ENCODE assay signal across 10 cellular contexts in genomic region chr1:36115200-36115669, GRCh38. TPM values are rescaled to one million over a fixed set of nuclear protein-coding genes. Genes with fewer than 3 reads are reported as not detected.
DNase-seq lines count a peak whose midpoint lies in the region; ATAC-seq and TF ChIP-seq lines count a peak whose summit lies in the region.
"Had no signal": no experiment of that assay in that cellular context is flagged by ENCODE, and none has a peak within 500 bp of the region (broad histone marks: within the 10 kb centered on the region; RNA-seq: fewer than 3 reads in every experiment).

No MANE protein-coding gene starts in this region.

- H3K4me3 ChIP-seq in ascending aorta (peak overlapping the region in 1 of 2 donors; percentile 7), heart left ventricle (no peak overlapping the region), smooth muscle cell (no peak overlapping the region)
- H3K4me3 ChIP-seq: ovary had no signal

- H3K4me1 ChIP-seq in ascending aorta = peaks cover 22 to 50% of the 10 kb centered on the region in 2 donors
- H3K4me1 ChIP-seq in heart left ventricle = peaks cover 0 to 23% (median 0%) of the 10 kb centered on the region in 12 donors
- H3K4me1 ChIP-seq in smooth muscle cell (ENCODE audit: low read depth) = peaks cover 21% of the 10 kb centered on the region

- H3K27me3 ChIP-seq in ascending aorta (no peaks in the 10 kb centered on the region), heart left ventricle (no peaks in the 10 kb centered on the region), smooth muscle cell (ENCODE audit: low read depth) (no peaks in the 10 kb centered on the region)
- H3K27me3 ChIP-seq: ovary had no signal

- DNase-seq in G401 (ENCODE audit: low spot score) (peak; percentile 89), ascending aorta (ENCODE audit: low spot score in 2 of 2) (peak; percentile 45 to 89), heart left ventricle (no peak), smooth muscle cell (lab: John Stamatoyannopoulos, UW; ENCODE audit: unreplicated experiment) (no peak), GM19240 (ENCODE audit: insufficient read length, low spot score) (no peak)
- DNase-seq in T-helper 2 cell treated with Interferon-gamma antibody and Interleukin-4, amounts not matched to agents 5 μg/mL and 100 μg/mL, for 36 hours (ENCODE audit: low spot score) = no peak
- no peak for DNase-seq in activated naive CD4-positive, alpha-beta T cell (lab: John Stamatoyannopoulos, UW)
- DNase-seq: activated CD4-positive, alpha-beta T cell treated with anti-CD3 and anti-CD28 coated beads, Interleukin-2, amount 50 U/mL, for 1 hour; ovary had no signal

- no peaks in the 10 kb centered on the region for H3K9me3 Mint-ChIP-seq in T-helper 2 cell treated with Interferon-gamma antibody and Interleukin-4, amounts not matched to agents 5 μg/mL and 100 μg/mL, for 36 hours

- intact Hi-C loops in ascending aorta (cut with DNase I) (loop anchor here (2.0 kb wide), 1 partner anchor 18 kb away; no protein-coding TSS in a partner anchor), heart left ventricle (cut with DNase I) (no loop called here)

- H3K9ac ChIP-seq in smooth muscle cell (ENCODE audit: low read depth) = no peak overlapping the region

- H3K9me3 ChIP-seq in ascending aorta (no peaks in the 10 kb centered on the region), heart left ventricle (no peaks in the 10 kb centered on the region), smooth muscle cell (replicated peaks; ENCODE audit: low read depth) (no peaks in the 10 kb centered on the region)
- H3K9me3 ChIP-seq: ovary had no signal

- TF ChIP-seq POLR2A in heart left ventricle (IDR thresholded peaks at IDR 0.05) = no peak

- H3K27ac ChIP-seq in ascending aorta (peak overlapping the region; percentile 89 to 95), heart left ventricle (peak overlapping the region in 5 of 12 donors; percentile 23 to 72 (median 37)), smooth muscle cell (ENCODE audit: low read depth) (peak overlapping the region; percentile 53)
- H3K27ac ChIP-seq: ovary had no signal

- TF ChIP-seq CTCF in ascending aorta (IDR thresholded peaks at IDR 0.05) (no peak), heart left ventricle (IDR thresholded peaks at IDR 0.05) (no peak), smooth muscle cell (IDR thresholded peaks at IDR 0.05; ENCODE audit: borderline replicate concordance, insufficient read depth, poor library complexity, severe bottlenecking) (no peak)

- no peak overlapping the region for H3K4me2 ChIP-seq in smooth muscle cell

- H4K20me1 ChIP-seq in smooth muscle cell (ENCODE audit: low read depth) = no peaks in the 10 kb centered on the region

- in situ Hi-C loops in G401 (cut with HindIII; ENCODE audit: low sequenced_read_pairs) = no loop called here

- peaks cover 7% of the 10 kb centered on the region for H3K4me1 Mint-ChIP-seq in T-helper 2 cell treated with Interferon-gamma antibody and Interleukin-4, amounts not matched to agents 5 μg/mL and 100 μg/mL, for 36 hours (ENCODE audit: low read depth)

- H3K4me3 Mint-ChIP-seq in T-helper 2 cell treated with Interferon-gamma antibody and Interleukin-4, amounts not matched to agents 5 μg/mL and 100 μg/mL, for 36 hours = no peak overlapping the region

- WGBS in heart left ventricle, 4 donors = 62 to 87% (median 63%) methylated on average over 7 to 18 of the region's 18 CpGs
- WGBS in smooth muscle cell (ENCODE audit: low lambda C conversion rate) = 64% methylated on average over 14 of the region's 18 CpGs

- no peaks in the 10 kb centered on the region for H3K79me2 ChIP-seq in smooth muscle cell (ENCODE audit: low read depth)

- H3K36me3 ChIP-seq in ascending aorta (no peaks in the 10 kb centered on the region), heart left ventricle (no peaks in the 10 kb centered on the region), smooth muscle cell (ENCODE audit: low read depth) (no peaks in the 10 kb centered on the region)
- H3K36me3 ChIP-seq: ovary had no signal

- H3K27me3 Mint-ChIP-seq in T-helper 2 cell treated with Interferon-gamma antibody and Interleukin-4, amounts not matched to agents 5 μg/mL and 100 μg/mL, for 36 hours (ENCODE audit: low read depth) = peaks cover 2% of the 10 kb centered on the region

- H3K27ac Mint-ChIP-seq in T-helper 2 cell treated with Interferon-gamma antibody and Interleukin-4, amounts not matched to agents 5 μg/mL and 100 μg/mL, for 36 hours = no peak overlapping the region

- ATAC-seq in heart left ventricle (peak; percentile 25 to 72 (median 64)), GM21360 (IDR thresholded peaks at IDR 0.05; ENCODE audit: unreplicated experiment) (no peak)

- peaks cover 4% of the 10 kb centered on the region for H3F3A ChIP-seq in smooth muscle cell (ENCODE audit: low read depth)

- no peaks in the 10 kb centered on the region for H3K36me3 Mint-ChIP-seq in T-helper 2 cell treated with Interferon-gamma antibody and Interleukin-4, amounts not matched to agents 5 μg/mL and 100 μg/mL, for 36 hours (ENCODE audit: low read depth)

- H2AFZ ChIP-seq in smooth muscle cell (ENCODE audit: low read depth) = no peak overlapping the region

RNA-seq across cellular contexts. Expression of gene COL8A2, which starts 9.8 kb away (rescaled TPM):
- total RNA-seq in G401 (2014; rRNA removed; shearing (Covaris generic)) = 0.47 TPM in 1 of 2 replicates, not detected in the other
- 41.7 TPM for total RNA-seq in ascending aorta
- total RNA-seq in heart left ventricle = 1 to 10 TPM in 5 of 9 donors, under 1 TPM in 4; 0.33 to 2.6 (median 1.1) TPM
- under 1 TPM; 0.34 to 0.53 TPM for polyA plus RNA-seq in heart left ventricle
- 21.7 and 32.9 TPM in 2 replicates for total RNA-seq in smooth muscle cell
- 35.9 and 59.0 TPM in 2 replicates for polyA plus RNA-seq in smooth muscle cell

RNA-seq across cellular contexts. Expression of gene ADPRS, which starts 26.5 kb away (rescaled TPM):
- 58.2 and 58.5 TPM in 2 replicates for total RNA-seq in G401 (2014; rRNA removed; shearing (Covaris generic))
- total RNA-seq in ascending aorta (69.3 TPM), heart left ventricle (10 to 100 TPM; 11.3 to 49.0 (median 16.9) TPM), smooth muscle cell (26.7 and 31.0 TPM in 2 replicates)
- polyA plus RNA-seq in heart left ventricle (10 to 100 TPM; 23.2 to 31.2 TPM), smooth muscle cell (38.8 and 44.1 TPM in 2 replicates)

RNA-seq across cellular contexts. Expression of gene TEKT2, which starts 31.3 kb away (rescaled TPM):
- total RNA-seq in G401 (2014; rRNA removed; shearing (Covaris generic)) = 0.12 TPM in 1 of 2 replicates, not detected in the other
- total RNA-seq in ascending aorta (not detected), heart left ventricle (under 1 TPM in 3 of 9 donors, not detected in 6; 0.17 to 0.23 (median 0.20) TPM), smooth muscle cell (0.27 TPM in 1 of 2 replicates, not detected in the other)
- polyA plus RNA-seq in heart left ventricle (under 1 TPM in 1 of 2 donors, not detected in 1; 0.07 TPM), smooth muscle cell (0.66 and 0.85 TPM in 2 replicates)

RNA-seq across cellular contexts. Expression of gene TRAPPC3, which starts 34.1 kb away (rescaled TPM):
- 168 and 173 TPM in 2 replicates for total RNA-seq in G401 (2014; rRNA removed; shearing (Covaris generic))
- total RNA-seq in ascending aorta (52.0 TPM), heart left ventricle (10 to 100 TPM; 45.3 to 77.2 (median 52.9) TPM), smooth muscle cell (67.8 and 202 TPM in 2 replicates)
- polyA plus RNA-seq in heart left ventricle (10 to 100 TPM; 40.8 to 89.6 TPM), smooth muscle cell (113 and 114 TPM in 2 replicates)

RNA-seq across cellular contexts. Expression of gene MAP7D1, which starts 40.7 kb away (rescaled TPM):
- total RNA-seq in G401 (2014; rRNA removed; shearing (Covaris generic)) = 117 and 127 TPM in 2 replicates
- total RNA-seq in ascending aorta (209 TPM), heart left ventricle (100 to 1,000 TPM; 249 to 706 (median 328) TPM), smooth muscle cell (102 and 109 TPM in 2 replicates)
- polyA plus RNA-seq in heart left ventricle (100 to 1,000 TPM; 236 to 331 TPM), smooth muscle cell (169 and 186 TPM in 2 replicates)

Comparison
In these comparisons a context has a peak if more than half of its experiments do, and no peak if none do; other contexts are left out.
1. DNase-seq: peak in G401 (single experiment) and ascending aorta (2 of 2); none in heart left ventricle (0 of 5), smooth muscle cell (single experiment), T-helper 2 cell treated with Interferon-gamma antibody and Interleukin-4, amounts not matched to agents 5 μg/mL and 100 μg/mL, for 36 hours (single experiment), activated naive CD4-positive, alpha-beta T cell (0 of 4) and GM19240 (single experiment).